ENCODE assay signal across 8 cellular contexts in genomic region chr3:138946554-138947302, GRCh38. TPM values are rescaled to one million over a fixed set of nuclear protein-coding genes. Genes with fewer than 3 reads are reported as not detected.
DNase-seq lines count a peak whose midpoint lies in the region; ATAC-seq and TF ChIP-seq lines count a peak whose summit lies in the region.

FOXL2 (minus strand) TSS chr3:138947137; CDS start chr3:138946722, 415 bp downstream.
FOXL2NB (plus strand) TSS chr3:138947217; CDS start chr3:138947365, 148 bp downstream.

- CTCF ChIA-PET in RWPE1 (lab: Yijun Ruan, JAX), result interaction anchor here (0.6 to 1.3 kb wide), 5 partner anchors 9 to 736 kb away, joined by 3 to 5 read pairs (median 3); no protein-coding TSS in a partner anchor

- H3K4me2 ChIP-seq in parathyroid adenoma (ENCODE audit: low read length), result peak within 1 kb of the TSS; percentile 88

- H3K4me1 ChIP-seq in parathyroid adenoma, result peaks cover 33% of the 10 kb centered on the region

- H3K9ac ChIP-seq in parathyroid adenoma, result peak within 1 kb of the TSS; percentile 91

- TF ChIP-seq CTCF in fibroblast of villous mesenchyme (IDR thresholded peaks at IDR 0.05; ENCODE audit: insufficient read depth, low read depth, low read length) (no peak), parathyroid adenoma (IDR thresholded peaks at IDR 0.05) (no peak), RWPE1 (conservative IDR thresholded peaks at IDR 0.05; ENCODE audit: low read depth) (no peak)

- H3K36me3 ChIP-seq in parathyroid adenoma (ENCODE audit: control insufficient read depth, insufficient read depth, low read length), result no peaks in the 10 kb centered on the region

- H3K9me3 ChIP-seq in parathyroid adenoma (ENCODE audit: control insufficient read depth, low read length), result no peaks in the 10 kb centered on the region

- ATAC-seq in HG03175 (IDR thresholded peaks at IDR 0.05; ENCODE audit: unreplicated experiment), result no peak

- peak; percentile 33 for DNase-seq in activated naive CD4-positive, alpha-beta T cell treated with Interleukin-2 at 50 U/mL for 16 hours
- no peak for DNase-seq in activated naive CD4-positive, alpha-beta T cell treated with anti-CD3 and anti-CD28 coated beads, Interleukin-2, amount 50 U/mL, for 16 hours
- DNase-seq in activated CD4-positive, alpha-beta T cell treated with anti-CD3 and anti-CD28 coated beads, Interleukin-2, amount 50 U/mL, for 48 hours, result peak; percentile 34 to 37
- DNase-seq in fibroblast of villous mesenchyme (ENCODE audit: low read depth) (peak; percentile 93), RWPE1 (ENCODE audit: low spot score) (no peak), NCI-H128 (lab: John Stamatoyannopoulos, UW; ENCODE audit: unreplicated experiment) (no peak)

- H3K79me2 ChIP-seq in parathyroid adenoma, result peaks cover 73% of the 10 kb centered on the region

- peak within 1 kb of the TSS; percentile 95 for H3K27ac ChIP-seq in parathyroid adenoma
- H3K27ac ChIP-seq in RWPE1, result no peak within 1 kb of the TSS

- POLR2A ChIA-PET in RWPE1 (lab: Yijun Ruan, JAX; ENCODE audit: low non-redundant PET), result no interaction called here

- peak within 1 kb of the TSS; percentile 73 for H2AFZ ChIP-seq in parathyroid adenoma

- H3K4me3 ChIP-seq in fibroblast of villous mesenchyme (ENCODE audit: low read depth, low read length) (peak within 1 kb of the TSS; percentile 59), parathyroid adenoma (ENCODE audit: low read depth, low read length) (peak within 1 kb of the TSS; percentile 71)

- H3K27me3 ChIP-seq in parathyroid adenoma (ENCODE audit: control insufficient read depth, insufficient read depth, low read length), result no peaks in the 10 kb centered on the region

RNA-seq across cellular contexts. Expression of gene FOXL2, which starts in this region (rescaled TPM):
- total RNA-seq in fibroblast of villous mesenchyme, result 49.7 and 52.8 TPM in 2 replicates

RNA-seq across cellular contexts. Expression of gene FOXL2NB, which starts in this region (rescaled TPM):
- 61.8 and 101 TPM in 2 replicates for total RNA-seq in fibroblast of villous mesenchyme

Comparison
In these comparisons a context has a peak if more than half of its experiments do, and no peak if none do; other contexts are left out.
1. DNase-seq: peak in activated naive CD4-positive, alpha-beta T cell treated with Interleukin-2 at 50 U/mL for 16 hours (single experiment), activated CD4-positive, alpha-beta T cell treated with anti-CD3 and anti-CD28 coated beads, Interleukin-2, amount 50 U/mL, for 48 hours (2 of 2) and fibroblast of villous mesenchyme (single experiment); none in activated naive CD4-positive, alpha-beta T cell treated with anti-CD3 and anti-CD28 coated beads, Interleukin-2, amount 50 U/mL, for 16 hours (single experiment), RWPE1 (single experiment) and NCI-H128 (single experiment).